16 cellular contexts compared by ENCODE assay signal in the genomic region with DNA sequence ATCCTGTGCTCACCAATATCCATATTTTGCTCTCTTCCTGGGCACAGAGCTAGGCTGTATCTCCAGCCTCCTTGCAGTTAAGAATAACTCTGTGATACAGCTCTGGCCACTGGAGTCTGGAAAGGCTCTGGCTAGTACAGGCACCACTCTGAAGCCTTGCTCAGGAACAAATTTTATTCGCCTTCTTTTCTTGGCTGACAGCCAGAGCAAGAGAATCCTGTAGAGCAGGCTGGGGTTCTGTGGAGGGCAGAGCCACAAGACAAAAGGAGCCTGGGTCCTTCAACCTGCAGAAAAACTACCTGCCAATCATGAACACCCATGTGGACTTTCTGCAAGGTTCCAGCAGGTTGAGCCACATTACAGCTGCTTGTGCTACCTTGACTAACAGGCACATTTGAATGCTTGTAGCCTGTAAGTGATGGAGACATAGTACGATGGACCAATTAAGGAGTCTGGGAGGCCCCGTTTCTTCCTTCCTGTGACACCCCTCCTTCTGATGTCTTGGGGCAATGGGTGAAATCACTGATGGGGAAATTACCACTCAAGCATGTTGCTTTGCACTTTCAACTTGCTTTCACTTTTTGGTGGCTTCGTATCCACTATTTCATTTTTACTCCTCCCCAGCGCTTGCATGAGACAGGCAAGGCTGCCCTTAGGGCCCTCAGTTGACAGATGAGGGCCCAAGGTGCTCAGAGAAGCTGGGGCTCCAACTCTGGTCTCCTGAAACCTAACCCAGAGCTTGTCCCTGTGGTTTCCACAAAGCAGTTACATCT.
DNase-seq lines count a peak whose midpoint lies in the region; ATAC-seq, FAIRE-seq and TF ChIP-seq lines count a peak whose summit lies in the region.
"Had no signal": no experiment of that assay in that cellular context is flagged by ENCODE, and none has a peak within 500 bp of the region (broad histone marks: within the 10 kb centered on the region; RNA-seq: fewer than 3 reads in every experiment).

No MANE protein-coding gene starts in this region.

- H3K4me3 Mint-ChIP-seq in Calu3 (ENCODE audit: low read depth, unreplicated experiment) (no peak overlapping the region), nephron progenitor cell (no peak overlapping the region)
- H3K4me3 Mint-ChIP-seq: activated T-cell treated with anti-CD3 and anti-CD28 coated beads, Interleukin-2, amount 50 U/mL, for 72 hours; stimulated activated naive CD8-positive, alpha-beta T cell treated with anti-CD3 and anti-CD28 coated beads, Interleukin-15, amount 100 ng/mL, for 72 hours had no signal

- FAIRE-seq in GM12878 (lab: Jason Lieb, UNC), result peak; percentile 74
- FAIRE-seq: RCC 7860 had no signal

- H3K9me3 ChIP-seq in GM12878 (replicated peaks; ENCODE audit: control insufficient read depth, insufficient read depth, low read length) (no peaks in the 10 kb centered on the region), gastrocnemius medialis (no peaks in the 10 kb centered on the region)
- H3K9me3 ChIP-seq: neutrophil had no signal

- H3K36me3 Mint-ChIP-seq in Calu3 (ENCODE audit: insufficient read depth, unreplicated experiment) (peaks cover 19% of the 10 kb centered on the region), nephron progenitor cell (ENCODE audit: low read depth) (no peaks in the 10 kb centered on the region)

- SMC1A ChIA-PET in GM12878 (lab: Charles Lee; ENCODE audit: uncharacterized antibody, unreplicated experiment), result interaction anchor here (0.9 to 3.2 kb wide), 12 partner anchors 9 to 593 kb away, joined by 3 to 15 read pairs (median 4); no protein-coding TSS in a partner anchor

- no peak for TF ChIP-seq CTCF in Calu3 (IDR thresholded peaks at IDR 0.05; ENCODE audit: unreplicated experiment)
- TF ChIP-seq CTCF in GM12878 (IDR thresholded peaks at IDR 0.05 in 2 of 3, conservative IDR thresholded peaks at IDR 0.05 in 1 of 3; ENCODE audit: control insufficient read depth in 2 of 3, extremely low read depth in 1 of 3, insufficient read depth in 1 of 3, low read depth in 3 of 3, low read length in 3 of 3), result no peak
- TF ChIP-seq CTCF in nephron progenitor cell (IDR thresholded peaks at IDR 0.05), result no peak
- TF ChIP-seq CTCF in gastrocnemius medialis (IDR thresholded peaks at IDR 0.05 in 4 of 5, conservative IDR thresholded peaks at IDR 0.05 in 1 of 5), result no peak

- H3K9ac ChIP-seq in GM12878 (ENCODE audit: control insufficient read depth, insufficient read depth, low read length), result no peak overlapping the region

- H3K79me2 ChIP-seq in GM12878 (ENCODE audit: control insufficient read depth, insufficient read depth, low read length), result no peaks in the 10 kb centered on the region

- H3K4me2 ChIP-seq in GM12878 (ENCODE audit: control insufficient read depth, insufficient read depth), result peak overlapping the region; percentile 51

- ATAC-seq in GM18511 (IDR thresholded peaks at IDR 0.05; ENCODE audit: unreplicated experiment) (peak; percentile 78), HG03095 (IDR thresholded peaks at IDR 0.05; ENCODE audit: unreplicated experiment) (peak; percentile 66), GM12878 (peak; percentile 92), GM21381 (IDR thresholded peaks at IDR 0.05; ENCODE audit: unreplicated experiment) (no peak), gastrocnemius medialis (no peak)
- ATAC-seq: stimulated activated naive CD8-positive, alpha-beta T cell treated with anti-CD3 and anti-CD28 coated beads, Interleukin-15, amount 100 ng/mL, for 72 hours had no signal

- H3K27me3 ChIP-seq in GM12878 (replicated peaks in 1 of 2; ENCODE audit: control insufficient read depth in 2 of 2, insufficient read depth in 2 of 2, low read length in 1 of 2) (no peaks in the 10 kb centered on the region), gastrocnemius medialis (no peaks in the 10 kb centered on the region)
- H3K27me3 ChIP-seq: neutrophil had no signal

- in situ Hi-C loops in GM12878 (cut with MboI), result no loop called here
- in situ Hi-C loops in gastrocnemius medialis (cut with MboI; ENCODE audit: low sequenced_read_pairs in 4 of 4), result no loop called here

- H3K27ac ChIP-seq in GM12878 (ENCODE audit: control insufficient read depth, insufficient read depth) (peak overlapping the region; percentile 63), gastrocnemius medialis (no peak overlapping the region)
- H3K27ac ChIP-seq: neutrophil had no signal

- POLR2A ChIA-PET in GM12878 (lab: Charles Lee), result interaction anchor here (0.5 to 1.0 kb wide), 4 partner anchors 26 to 193 kb away, joined by 3 to 4 read pairs (median 3); no protein-coding TSS in a partner anchor

- BruUV-seq in Calu3 (replicated peaks; lab: Mats Ljungman, UMichigan) (no TSS peak), GM12878 (replicated peaks; lab: Mats Ljungman, UMichigan) (no TSS peak)

- no peak overlapping the region for H2AFZ ChIP-seq in GM12878 (ENCODE audit: control insufficient read depth, low read depth, low read length)

- peak; percentile 61 for TF ChIP-seq POLR2A in GM12878 (IDR thresholded peaks at IDR 0.05; ENCODE audit: low read depth, low read length)
- no peak for TF ChIP-seq POLR2A in gastrocnemius medialis (IDR thresholded peaks at IDR 0.05)

- 0 out of 4 replicates have a peak, but pooled peaks of 1 of the 2 experiments have one; percentile 31 for TF ChIP-seq EP300 in GM12878 (IDR thresholded peaks at IDR 0.05; ENCODE audit: borderline replicate concordance in 1 of 2, control insufficient read depth in 1 of 2, low read depth in 2 of 2, low read length in 2 of 2)

- H3K4me1 ChIP-seq in GM12878 (ENCODE audit: control insufficient read depth, insufficient read depth, low read length) (peaks cover 37% of the 10 kb centered on the region), gastrocnemius medialis (no peaks in the 10 kb centered on the region)

- 6% methylated on average over 5 of the region's 5 CpGs for WGBS in GM12878 (ENCODE audit: insufficient coverage, insufficient replicate concordance, low lambda C conversion rate, missing lambda C conversion rate)

- CTCF ChIA-PET in Calu3 (lab: Charles Lee) (interaction anchor here (1.2 kb wide), 1 partner anchor 113 kb away, joined by 3 read pairs; no protein-coding TSS in a partner anchor), GM12878 (lab: Yijun Ruan, JAX) (interaction anchor here (0.7 to 2.6 kb wide), 6 partner anchors 25 to 255 kb away, joined by 3 to 10 read pairs (median 4); no protein-coding TSS in a partner anchor)

- H3K27me3 Mint-ChIP-seq in Calu3 (ENCODE audit: unreplicated experiment) (no peaks in the 10 kb centered on the region), nephron progenitor cell (ENCODE audit: low read depth, poor library complexity) (no peaks in the 10 kb centered on the region)
- H3K27me3 Mint-ChIP-seq: stimulated activated naive CD8-positive, alpha-beta T cell treated with anti-CD3 and anti-CD28 coated beads, Interleukin-15, amount 100 ng/mL, for 72 hours had no signal

- peak; percentile 19; the same call in 1 of the 2 replicates for TF ChIP-seq RAD21 in GM12878 (IDR thresholded peaks at IDR 0.05; ENCODE audit: insufficient read depth, low read depth, low read length)

- RAD21 ChIA-PET in GM12878 (lab: Charles Lee; ENCODE audit: unreplicated experiment), result interaction anchor here (1.2 to 2.6 kb wide), 5 partner anchors 16 to 241 kb away, joined by 4 to 14 read pairs (median 6); no protein-coding TSS in a partner anchor

- H3K27ac Mint-ChIP-seq in Calu3 (ENCODE audit: unreplicated experiment) (no peak overlapping the region), nephron progenitor cell (no peak overlapping the region)
- H3K27ac Mint-ChIP-seq: activated T-cell treated with anti-CD3 and anti-CD28 coated beads, Interleukin-2, amount 50 U/mL, for 72 hours; stimulated activated naive CD8-positive, alpha-beta T cell treated with anti-CD3 and anti-CD28 coated beads, Interleukin-15, amount 100 ng/mL, for 72 hours had no signal

- no peaks in the 10 kb centered on the region for H4K20me1 ChIP-seq in GM12878 (ENCODE audit: control insufficient read depth, insufficient read depth)

- H3K4me1 Mint-ChIP-seq in Calu3 (ENCODE audit: low read depth, unreplicated experiment) (peaks cover 60% of the 10 kb centered on the region), nephron progenitor cell (no peaks in the 10 kb centered on the region)

- H3K36me3 ChIP-seq in GM12878 (ENCODE audit: control insufficient read depth in 2 of 2, insufficient read depth in 2 of 2, low read length in 1 of 2) (peaks cover 0 to 2% of the 10 kb centered on the region in 2 experiments; a peak in 2 of 4 replicates), gastrocnemius medialis (no peaks in the 10 kb centered on the region)
- H3K36me3 ChIP-seq: neutrophil had no signal

- DNase-seq in Calu3 (peak; percentile 64), GM12878 (ENCODE audit: low read depth, low spot score) (peak; percentile 87), nephron progenitor cell (no peak), NCI-H2171 (lab: John Stamatoyannopoulos, UW) (no peak), gastrocnemius medialis (no peak)
- DNase-seq: activated CD4-positive, CD25-positive, alpha-beta regulatory T cell; activated T-cell treated with anti-CD3 and anti-CD28 coated beads, Interleukin-2, amount 50 U/mL, for 72 hours; HCEC 1CT; islet precursor cell; NCI-H1436; stimulated activated naive CD8-positive, alpha-beta T cell treated with anti-CD3 and anti-CD28 coated beads, Interleukin-15, amount 100 ng/mL, for 72 hours had no signal

- no peaks in the 10 kb centered on the region for H3K9me3 Mint-ChIP-seq in Calu3 (ENCODE audit: low read depth, unreplicated experiment)
- no peaks in the 10 kb centered on the region for H3K9me3 Mint-ChIP-seq in nephron progenitor cell
- H3K9me3 Mint-ChIP-seq: activated T-cell treated with anti-CD3 and anti-CD28 coated beads, Interleukin-2, amount 50 U/mL, for 72 hours; stimulated activated naive CD8-positive, alpha-beta T cell treated with anti-CD3 and anti-CD28 coated beads, Interleukin-15, amount 100 ng/mL, for 72 hours had no signal

- H3K4me3 ChIP-seq in GM12878 (peak overlapping the region; percentile 23; the same call in 1 of the 2 replicates), gastrocnemius medialis (no peak overlapping the region)

- intact Hi-C loops in Calu3 (cut with micrococcal nuclease; ENCODE audit: unreplicated experiment), result loop anchor here (5.0 kb wide), 1 partner anchor 152 kb away; no protein-coding TSS in a partner anchor
- intact Hi-C loops in GM12878 (cut with micrococcal nuclease; ENCODE audit: unreplicated experiment), result loop anchor here (2.0 kb wide), 1 partner anchor 147 kb away; no protein-coding TSS in a partner anchor
- intact Hi-C loops in gastrocnemius medialis (cut with DNase I; ENCODE audit: low total_unique reads), result no loop called here

TF ChIP-seq in GM12878, 131 proteins besides CTCF, POLR2A, EP300 and RAD21 (continues in another document):
- TF ChIP-seq IKZF2 (IDR thresholded peaks at IDR 0.05), result 0 out of 4 replicates have a peak, but pooled peaks of 1 of the 2 experiments have one; percentile 21
- peak; percentile 49; the same call in 1 of the 2 replicates for TF ChIP-seq MTA2 (IDR thresholded peaks at IDR 0.05; ENCODE audit: low read depth)
- TF ChIP-seq NR2F1 (conservative IDR thresholded peaks at IDR 0.05), result peak; percentile 40; the same call in 1 of the 2 replicates
- TF ChIP-seq CBX3 (IDR thresholded peaks at IDR 0.05; ENCODE audit: borderline replicate concordance, low read depth), result no peak
- TF ChIP-seq FOXK2 (IDR thresholded peaks at IDR 0.05), result no peak
- peak; percentile 4; the same call in 1 of the 2 replicates for TF ChIP-seq SMC3 (IDR thresholded peaks at IDR 0.05; ENCODE audit: borderline replicate concordance, low read length)

Comparison
In these comparisons a context has a peak if more than half of its experiments do, and no peak if none do; other contexts are left out.
1. DNase-seq: peak in Calu3 (single experiment) and GM12878 (single experiment); none in nephron progenitor cell (single experiment), NCI-H2171 (single experiment) and gastrocnemius medialis (0 of 2).
2. ATAC-seq: peak in GM18511 (single experiment), HG03095 (single experiment) and GM12878 (single experiment); none in GM21381 (single experiment) and gastrocnemius medialis (0 of 2).